1 cellular context compared by ENCODE assay signal in the genomic region with DNA sequence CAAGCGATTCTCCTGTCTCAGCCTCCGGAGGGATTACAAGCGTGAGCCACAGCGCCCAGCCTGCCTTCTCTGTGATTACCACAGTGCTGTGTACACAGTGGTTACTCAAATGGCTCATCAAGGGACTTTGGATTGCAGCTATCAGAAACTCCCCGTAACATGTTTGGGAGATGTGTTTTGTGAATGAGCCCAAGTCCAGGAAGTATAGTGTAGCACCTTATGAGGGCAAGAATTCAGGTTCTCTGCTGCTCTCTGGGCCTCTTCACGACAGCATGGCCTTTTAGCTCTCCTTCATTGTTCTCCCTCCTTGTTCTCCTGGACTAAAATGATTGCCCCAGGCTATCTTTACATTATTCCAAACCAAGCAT.
TF ChIP-seq lines count a peak whose summit lies in the region.

No MANE protein-coding gene starts in this region.

TF ChIP-seq in HepG2, 621 proteins besides CTCF, POLR2A, EP300 and RAD21 (continued from another document and continues in another):
- TF ChIP-seq, protein P1, sequence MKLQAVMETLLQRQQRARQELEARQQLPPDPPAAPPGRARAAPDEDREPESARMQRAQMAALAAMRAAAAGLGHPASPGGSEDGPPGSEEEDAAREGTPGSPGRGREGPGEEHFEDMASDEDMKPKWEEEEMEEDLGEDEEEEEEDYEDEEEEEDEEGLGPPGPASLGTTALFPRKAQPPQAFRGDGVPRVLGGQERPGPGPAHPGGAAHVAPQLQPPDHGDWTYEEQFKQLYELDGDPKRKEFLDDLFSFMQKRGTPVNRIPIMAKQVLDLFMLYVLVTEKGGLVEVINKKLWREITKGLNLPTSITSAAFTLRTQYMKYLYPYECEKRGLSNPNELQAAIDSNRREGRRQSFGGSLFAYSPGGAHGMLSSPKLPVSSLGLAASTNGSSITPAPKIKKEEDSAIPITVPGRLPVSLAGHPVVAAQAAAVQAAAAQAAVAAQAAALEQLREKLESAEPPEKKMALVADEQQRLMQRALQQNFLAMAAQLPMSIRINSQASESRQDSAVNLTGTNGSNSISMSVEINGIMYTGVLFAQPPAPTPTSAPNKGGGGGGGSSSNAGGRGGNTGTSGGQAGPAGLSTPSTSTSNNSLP (IDR thresholded peaks at IDR 0.05; ENCODE audit: low read depth, low read length): peak; percentile 98
- TF ChIP-seq ZSCAN12 (CRISPR knock-in tag; IDR thresholded peaks at IDR 0.05): peak; percentile 57; the same call in 1 of the 2 replicates
- TF ChIP-seq, protein P2, sequence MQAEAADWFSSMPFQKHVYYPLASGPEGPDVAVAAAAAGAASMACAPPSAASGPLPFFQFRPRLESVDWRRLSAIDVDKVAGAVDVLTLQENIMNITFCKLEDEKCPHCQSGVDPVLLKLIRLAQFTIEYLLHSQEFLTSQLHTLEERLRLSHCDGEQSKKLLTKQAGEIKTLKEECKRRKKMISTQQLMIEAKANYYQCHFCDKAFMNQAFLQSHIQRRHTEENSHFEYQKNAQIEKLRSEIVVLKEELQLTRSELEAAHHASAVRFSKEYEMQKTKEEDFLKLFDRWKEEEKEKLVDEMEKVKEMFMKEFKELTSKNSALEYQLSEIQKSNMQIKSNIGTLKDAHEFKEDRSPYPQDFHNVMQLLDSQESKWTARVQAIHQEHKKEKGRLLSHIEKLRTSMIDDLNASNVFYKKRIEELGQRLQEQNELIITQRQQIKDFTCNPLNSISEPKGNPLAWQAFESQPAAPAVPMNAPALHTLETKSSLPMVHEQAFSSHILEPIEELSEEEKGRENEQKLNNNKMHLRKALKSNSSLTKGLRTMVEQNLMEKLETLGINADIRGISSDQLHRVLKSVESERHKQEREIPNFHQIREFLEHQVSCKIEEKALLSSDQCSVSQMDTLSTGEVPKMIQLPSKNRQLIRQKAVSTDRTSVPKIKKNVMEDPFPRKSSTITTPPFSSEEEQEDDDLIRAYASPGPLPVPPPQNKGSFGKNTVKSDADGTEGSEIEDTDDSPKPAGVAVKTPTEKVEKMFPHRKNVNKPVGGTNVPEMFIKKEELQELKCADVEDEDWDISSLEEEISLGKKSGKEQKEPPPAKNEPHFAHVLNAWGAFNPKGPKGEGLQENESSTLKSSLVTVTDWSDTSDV (CRISPR knock-in tag; IDR thresholded peaks at IDR 0.05): no peak
- TF ChIP-seq CEBPB (IDR thresholded peaks at IDR 0.05; ENCODE audit: borderline replicate concordance, low read depth, low read length): peak; percentile 92
- TF ChIP-seq ZBTB1 (CRISPR knock-in tag; IDR thresholded peaks at IDR 0.05; ENCODE audit: borderline replicate concordance): no peak
- TF ChIP-seq, protein P3, sequence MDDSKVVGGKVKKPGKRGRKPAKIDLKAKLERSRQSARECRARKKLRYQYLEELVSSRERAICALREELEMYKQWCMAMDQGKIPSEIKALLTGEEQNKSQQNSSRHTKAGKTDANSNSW (CRISPR knock-in tag; IDR thresholded peaks at IDR 0.05; ENCODE audit: borderline replicate concordance): no peak
- TF ChIP-seq PHF21A (CRISPR knock-in tag; IDR thresholded peaks at IDR 0.05): peak; percentile 31; the same call in 1 of the 2 replicates
- no peak for TF ChIP-seq KDM5B (CRISPR knock-in tag; IDR thresholded peaks at IDR 0.05; ENCODE audit: borderline replicate concordance)
- no peak for TF ChIP-seq ZNF34 (CRISPR knock-in tag; IDR thresholded peaks at IDR 0.05; ENCODE audit: borderline replicate concordance)
- TF ChIP-seq TGIF2 (CRISPR knock-in tag; IDR thresholded peaks at IDR 0.05): peak; percentile 84; the same call in 1 of the 2 replicates
- TF ChIP-seq ZFP1 (CRISPR knock-in tag; IDR thresholded peaks at IDR 0.05): 0 out of 2 replicates have a peak, but pooled peaks have one; percentile 70
- TF ChIP-seq FOXJ3 (CRISPR knock-in tag; IDR thresholded peaks at IDR 0.05; ENCODE audit: borderline replicate concordance): peak; percentile 84; the same call in 1 of the 2 replicates
- TF ChIP-seq PRMT3 (CRISPR knock-in tag; IDR thresholded peaks at IDR 0.05; ENCODE audit: borderline replicate concordance, low read depth): no peak
- 0 out of 2 replicates have a peak, but pooled peaks have one; percentile 60 for TF ChIP-seq TP53 (CRISPR knock-in tag; conservative IDR thresholded peaks at IDR 0.05)
- TF ChIP-seq MAFF (IDR thresholded peaks at IDR 0.05; ENCODE audit: low read depth, low read length): no peak
- TF ChIP-seq, protein P4, sequence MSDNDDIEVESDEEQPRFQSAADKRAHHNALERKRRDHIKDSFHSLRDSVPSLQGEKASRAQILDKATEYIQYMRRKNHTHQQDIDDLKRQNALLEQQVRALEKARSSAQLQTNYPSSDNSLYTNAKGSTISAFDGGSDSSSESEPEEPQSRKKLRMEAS (IDR thresholded peaks at IDR 0.05): peak; percentile 31; the same call in 1 of the 2 replicates
- TF ChIP-seq, protein P5, sequence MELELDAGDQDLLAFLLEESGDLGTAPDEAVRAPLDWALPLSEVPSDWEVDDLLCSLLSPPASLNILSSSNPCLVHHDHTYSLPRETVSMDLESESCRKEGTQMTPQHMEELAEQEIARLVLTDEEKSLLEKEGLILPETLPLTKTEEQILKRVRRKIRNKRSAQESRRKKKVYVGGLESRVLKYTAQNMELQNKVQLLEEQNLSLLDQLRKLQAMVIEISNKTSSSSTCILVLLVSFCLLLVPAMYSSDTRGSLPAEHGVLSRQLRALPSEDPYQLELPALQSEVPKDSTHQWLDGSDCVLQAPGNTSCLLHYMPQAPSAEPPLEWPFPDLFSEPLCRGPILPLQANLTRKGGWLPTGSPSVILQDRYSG (CRISPR knock-in tag; IDR thresholded peaks at IDR 0.05): no peak
- TF ChIP-seq, protein P6, sequence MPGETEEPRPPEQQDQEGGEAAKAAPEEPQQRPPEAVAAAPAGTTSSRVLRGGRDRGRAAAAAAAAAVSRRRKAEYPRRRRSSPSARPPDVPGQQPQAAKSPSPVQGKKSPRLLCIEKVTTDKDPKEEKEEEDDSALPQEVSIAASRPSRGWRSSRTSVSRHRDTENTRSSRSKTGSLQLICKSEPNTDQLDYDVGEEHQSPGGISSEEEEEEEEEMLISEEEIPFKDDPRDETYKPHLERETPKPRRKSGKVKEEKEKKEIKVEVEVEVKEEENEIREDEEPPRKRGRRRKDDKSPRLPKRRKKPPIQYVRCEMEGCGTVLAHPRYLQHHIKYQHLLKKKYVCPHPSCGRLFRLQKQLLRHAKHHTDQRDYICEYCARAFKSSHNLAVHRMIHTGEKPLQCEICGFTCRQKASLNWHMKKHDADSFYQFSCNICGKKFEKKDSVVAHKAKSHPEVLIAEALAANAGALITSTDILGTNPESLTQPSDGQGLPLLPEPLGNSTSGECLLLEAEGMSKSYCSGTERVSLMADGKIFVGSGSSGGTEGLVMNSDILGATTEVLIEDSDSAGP (CRISPR knock-in tag; IDR thresholded peaks at IDR 0.05; ENCODE audit: borderline replicate concordance): no peak; the same call in 1 of the 2 replicates
- TF ChIP-seq ZNF557 (CRISPR knock-in tag; IDR thresholded peaks at IDR 0.05): 0 out of 2 replicates have a peak, but pooled peaks have one; percentile 26
- TF ChIP-seq SRSF4 (IDR thresholded peaks at IDR 0.05; ENCODE audit: low read depth, low read length, poor library complexity, severe bottlenecking): no peak
- TF ChIP-seq ZMYM4 (CRISPR knock-in tag; IDR thresholded peaks at IDR 0.05): peak; percentile 75
- no peak for TF ChIP-seq ISX (CRISPR knock-in tag; conservative IDR thresholded peaks at IDR 0.05)
- TF ChIP-seq, protein P7, sequence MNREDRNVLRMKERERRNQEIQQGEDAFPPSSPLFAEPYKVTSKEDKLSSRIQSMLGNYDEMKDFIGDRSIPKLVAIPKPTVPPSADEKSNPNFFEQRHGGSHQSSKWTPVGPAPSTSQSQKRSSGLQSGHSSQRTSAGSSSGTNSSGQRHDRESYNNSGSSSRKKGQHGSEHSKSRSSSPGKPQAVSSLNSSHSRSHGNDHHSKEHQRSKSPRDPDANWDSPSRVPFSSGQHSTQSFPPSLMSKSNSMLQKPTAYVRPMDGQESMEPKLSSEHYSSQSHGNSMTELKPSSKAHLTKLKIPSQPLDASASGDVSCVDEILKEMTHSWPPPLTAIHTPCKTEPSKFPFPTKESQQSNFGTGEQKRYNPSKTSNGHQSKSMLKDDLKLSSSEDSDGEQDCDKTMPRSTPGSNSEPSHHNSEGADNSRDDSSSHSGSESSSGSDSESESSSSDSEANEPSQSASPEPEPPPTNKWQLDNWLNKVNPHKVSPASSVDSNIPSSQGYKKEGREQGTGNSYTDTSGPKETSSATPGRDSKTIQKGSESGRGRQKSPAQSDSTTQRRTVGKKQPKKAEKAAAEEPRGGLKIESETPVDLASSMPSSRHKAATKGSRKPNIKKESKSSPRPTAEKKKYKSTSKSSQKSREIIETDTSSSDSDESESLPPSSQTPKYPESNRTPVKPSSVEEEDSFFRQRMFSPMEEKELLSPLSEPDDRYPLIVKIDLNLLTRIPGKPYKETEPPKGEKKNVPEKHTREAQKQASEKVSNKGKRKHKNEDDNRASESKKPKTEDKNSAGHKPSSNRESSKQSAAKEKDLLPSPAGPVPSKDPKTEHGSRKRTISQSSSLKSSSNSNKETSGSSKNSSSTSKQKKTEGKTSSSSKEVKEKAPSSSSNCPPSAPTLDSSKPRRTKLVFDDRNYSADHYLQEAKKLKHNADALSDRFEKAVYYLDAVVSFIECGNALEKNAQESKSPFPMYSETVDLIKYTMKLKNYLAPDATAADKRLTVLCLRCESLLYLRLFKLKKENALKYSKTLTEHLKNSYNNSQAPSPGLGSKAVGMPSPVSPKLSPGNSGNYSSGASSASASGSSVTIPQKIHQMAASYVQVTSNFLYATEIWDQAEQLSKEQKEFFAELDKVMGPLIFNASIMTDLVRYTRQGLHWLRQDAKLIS (CRISPR knock-in tag; IDR thresholded peaks at IDR 0.05): no peak
- peak; percentile 94 for TF ChIP-seq ADNP (CRISPR knock-in tag; IDR thresholded peaks at IDR 0.05)
- TF ChIP-seq, protein P8, sequence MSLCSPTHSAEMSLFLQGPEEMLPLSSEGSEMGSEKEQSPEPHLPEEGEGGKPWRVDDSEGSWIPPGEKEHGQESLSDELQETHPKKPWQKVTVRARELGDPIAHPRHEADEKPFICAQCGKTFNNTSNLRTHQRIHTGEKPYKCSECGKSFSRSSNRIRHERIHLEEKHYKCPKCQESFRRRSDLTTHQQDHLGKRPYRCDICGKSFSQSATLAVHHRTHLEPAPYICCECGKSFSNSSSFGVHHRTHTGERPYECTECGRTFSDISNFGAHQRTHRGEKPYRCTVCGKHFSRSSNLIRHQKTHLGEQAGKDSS (CRISPR knock-in tag; IDR thresholded peaks at IDR 0.05; ENCODE audit: borderline replicate concordance, low read depth): peak; percentile 82; the same call in 1 of the 2 replicates
- TF ChIP-seq SUZ12 (IDR thresholded peaks at IDR 0.05; ENCODE audit: low read depth, low read length): no peak
- TF ChIP-seq, protein P9, sequence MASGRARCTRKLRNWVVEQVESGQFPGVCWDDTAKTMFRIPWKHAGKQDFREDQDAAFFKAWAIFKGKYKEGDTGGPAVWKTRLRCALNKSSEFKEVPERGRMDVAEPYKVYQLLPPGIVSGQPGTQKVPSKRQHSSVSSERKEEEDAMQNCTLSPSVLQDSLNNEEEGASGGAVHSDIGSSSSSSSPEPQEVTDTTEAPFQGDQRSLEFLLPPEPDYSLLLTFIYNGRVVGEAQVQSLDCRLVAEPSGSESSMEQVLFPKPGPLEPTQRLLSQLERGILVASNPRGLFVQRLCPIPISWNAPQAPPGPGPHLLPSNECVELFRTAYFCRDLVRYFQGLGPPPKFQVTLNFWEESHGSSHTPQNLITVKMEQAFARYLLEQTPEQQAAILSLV (CRISPR knock-in tag; IDR thresholded peaks at IDR 0.05; ENCODE audit: borderline replicate concordance): no peak
- no peak for TF ChIP-seq ZNF367 (CRISPR knock-in tag; IDR thresholded peaks at IDR 0.05; ENCODE audit: borderline replicate concordance)
- TF ChIP-seq, protein P10, sequence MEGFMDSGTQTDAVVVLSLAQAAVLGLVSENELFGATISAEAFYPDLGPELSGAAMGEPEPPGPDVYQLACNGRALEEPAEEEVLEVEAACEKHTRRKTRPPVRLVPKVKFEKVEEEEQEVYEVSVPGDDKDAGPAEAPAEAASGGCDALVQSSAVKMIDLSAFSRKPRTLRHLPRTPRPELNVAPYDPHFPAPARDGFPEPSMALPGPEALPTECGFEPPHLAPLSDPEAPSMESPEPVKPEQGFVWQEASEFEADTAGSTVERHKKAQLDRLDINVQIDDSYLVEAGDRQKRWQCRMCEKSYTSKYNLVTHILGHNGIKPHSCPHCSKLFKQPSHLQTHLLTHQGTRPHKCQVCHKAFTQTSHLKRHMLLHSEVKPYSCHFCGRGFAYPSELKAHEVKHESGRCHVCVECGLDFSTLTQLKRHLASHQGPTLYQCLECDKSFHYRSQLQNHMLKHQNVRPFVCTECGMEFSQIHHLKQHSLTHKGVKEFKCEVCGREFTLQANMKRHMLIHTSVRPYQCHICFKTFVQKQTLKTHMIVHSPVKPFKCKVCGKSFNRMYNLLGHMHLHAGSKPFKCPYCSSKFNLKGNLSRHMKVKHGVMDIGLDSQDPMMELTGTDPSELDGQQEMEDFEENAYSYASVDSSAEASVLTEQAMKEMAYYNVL (CRISPR knock-in tag; IDR thresholded peaks at IDR 0.05; ENCODE audit: borderline replicate concordance): peak; percentile 66; the same call in 1 of the 2 replicates
- peak; percentile 68 for TF ChIP-seq KAT8 (CRISPR knock-in tag; IDR thresholded peaks at IDR 0.05)
- peak; percentile 93 for TF ChIP-seq CEBPG (CRISPR knock-in tag; IDR thresholded peaks at IDR 0.05)
- TF ChIP-seq, protein P11, sequence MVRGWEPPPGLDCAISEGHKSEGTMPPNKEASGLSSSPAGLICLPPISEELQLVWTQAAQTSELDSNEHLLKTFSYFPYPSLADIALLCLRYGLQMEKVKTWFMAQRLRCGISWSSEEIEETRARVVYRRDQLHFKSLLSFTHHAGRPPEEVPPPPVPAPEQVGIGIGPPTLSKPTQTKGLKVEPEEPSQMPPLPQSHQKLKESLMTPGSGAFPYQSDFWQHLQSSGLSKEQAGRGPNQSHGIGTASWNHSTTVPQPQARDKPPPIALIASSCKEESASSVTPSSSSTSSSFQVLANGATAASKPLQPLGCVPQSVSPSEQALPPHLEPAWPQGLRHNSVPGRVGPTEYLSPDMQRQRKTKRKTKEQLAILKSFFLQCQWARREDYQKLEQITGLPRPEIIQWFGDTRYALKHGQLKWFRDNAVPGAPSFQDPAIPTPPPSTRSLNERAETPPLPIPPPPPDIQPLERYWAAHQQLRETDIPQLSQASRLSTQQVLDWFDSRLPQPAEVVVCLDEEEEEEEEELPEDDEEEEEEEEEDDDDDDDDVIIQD (CRISPR knock-in tag; IDR thresholded peaks at IDR 0.05; ENCODE audit: low read depth): peak; percentile 84
- TF ChIP-seq TCF12 (IDR thresholded peaks at IDR 0.05): no peak
- TF ChIP-seq TCF12 (CRISPR knock-in tag; IDR thresholded peaks at IDR 0.05): no peak
- no peak for TF ChIP-seq BHLHE40 (IDR thresholded peaks at IDR 0.05; ENCODE audit: low read length)
- TF ChIP-seq, protein P12, sequence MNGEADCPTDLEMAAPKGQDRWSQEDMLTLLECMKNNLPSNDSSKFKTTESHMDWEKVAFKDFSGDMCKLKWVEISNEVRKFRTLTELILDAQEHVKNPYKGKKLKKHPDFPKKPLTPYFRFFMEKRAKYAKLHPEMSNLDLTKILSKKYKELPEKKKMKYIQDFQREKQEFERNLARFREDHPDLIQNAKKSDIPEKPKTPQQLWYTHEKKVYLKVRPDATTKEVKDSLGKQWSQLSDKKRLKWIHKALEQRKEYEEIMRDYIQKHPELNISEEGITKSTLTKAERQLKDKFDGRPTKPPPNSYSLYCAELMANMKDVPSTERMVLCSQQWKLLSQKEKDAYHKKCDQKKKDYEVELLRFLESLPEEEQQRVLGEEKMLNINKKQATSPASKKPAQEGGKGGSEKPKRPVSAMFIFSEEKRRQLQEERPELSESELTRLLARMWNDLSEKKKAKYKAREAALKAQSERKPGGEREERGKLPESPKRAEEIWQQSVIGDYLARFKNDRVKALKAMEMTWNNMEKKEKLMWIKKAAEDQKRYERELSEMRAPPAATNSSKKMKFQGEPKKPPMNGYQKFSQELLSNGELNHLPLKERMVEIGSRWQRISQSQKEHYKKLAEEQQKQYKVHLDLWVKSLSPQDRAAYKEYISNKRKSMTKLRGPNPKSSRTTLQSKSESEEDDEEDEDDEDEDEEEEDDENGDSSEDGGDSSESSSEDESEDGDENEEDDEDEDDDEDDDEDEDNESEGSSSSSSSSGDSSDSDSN (CRISPR knock-in tag; IDR thresholded peaks at IDR 0.05): peak; percentile 65
- peak; percentile 50; the same call in 1 of the 2 replicates for TF ChIP-seq THAP11 (CRISPR knock-in tag; IDR thresholded peaks at IDR 0.05)
